17 cellular contexts compared by ENCODE assay signal in genomic region chr17:68355093-68355492, GRCh38.
DNase-seq lines count a peak whose midpoint lies in the region; ATAC-seq, FAIRE-seq and TF ChIP-seq lines count a peak whose summit lies in the region.
"Had no signal": no experiment of that assay in that cellular context is flagged by ENCODE, and none has a peak within 500 bp of the region (broad histone marks: within the 10 kb centered on the region; RNA-seq: fewer than 3 reads in every experiment).

No MANE protein-coding gene starts in this region.

- DNase-seq in T-helper 1 cell: no peak
- DNase-seq in MG63: peak; percentile 58
- peak; percentile 69 for DNase-seq in endothelial cell of umbilical vein (ENCODE audit: low read depth, low spot score)
- DNase-seq in psoas muscle: no peak
- DNase-seq in NCI-H2107 treated with DMSO at 0.1 percent for 48 hours (lab: John Stamatoyannopoulos, UW; ENCODE audit: unreplicated experiment): no peak
- no peak for DNase-seq in activated CD4-positive, alpha-beta T cell treated with anti-CD3 and anti-CD28 coated beads for 36 hours
- no peak for DNase-seq in ACHN
- DNase-seq: activated T-cell treated with anti-CD3 and anti-CD28 coated beads, Interleukin-2, amount 50 U/mL, for 24 hours; central memory CD4-positive, alpha-beta T cell; DMS153; NCI-H1436; sigmoid colon had no signal

- TF ChIP-seq POLR2A in endothelial cell of umbilical vein (IDR thresholded peaks at IDR 0.05; ENCODE audit: low read depth, low read length): no peak

- POLR2A ChIA-PET in endothelial cell of umbilical vein (lab: Charles Lee): no interaction called here
- POLR2A ChIA-PET in activated CD4-positive, alpha-beta T cell treated with anti-CD3 and anti-CD28 coated beads for 36 hours (lab: Charles Lee): no interaction called here

- no peaks in the 10 kb centered on the region for H3K36me3 ChIP-seq in MG63
- no peaks in the 10 kb centered on the region for H3K36me3 ChIP-seq in endothelial cell of umbilical vein (ENCODE audit: control insufficient read depth in 2 of 2, extremely low read depth in 1 of 2, insufficient read depth in 2 of 2, low read length in 2 of 2)
- no peaks in the 10 kb centered on the region for H3K36me3 ChIP-seq in psoas muscle (ENCODE audit: insufficient read depth in 1 of 2, low read depth in 1 of 2)
- H3K36me3 ChIP-seq: sigmoid colon had no signal

- peaks cover 10% of the 10 kb centered on the region for H3K36me3 Mint-ChIP-seq in T-helper 1 cell treated with Interleukin-12 subunit alpha and Interleukin-12 subunit beta and Interleukin-4 antibody, amounts not matched to agents 30 μg/mL and 1 μg/mL, for 36 hours (ENCODE audit: low read depth)
- peaks cover 9% of the 10 kb centered on the region for H3K36me3 Mint-ChIP-seq in activated CD4-positive, alpha-beta T cell treated with anti-CD3 and anti-CD28 coated beads for 36 hours (ENCODE audit: low read depth)

- WGBS in psoas muscle, 3 donors: 88 to 95% (median 93%) methylated on average over 4 of the region's 4 CpGs

- H3K4me1 ChIP-seq in endothelial cell of umbilical vein (ENCODE audit: control insufficient read depth, extremely low read depth, insufficient read depth, low read length): peaks cover 14% of the 10 kb centered on the region
- peaks cover 7% of the 10 kb centered on the region for H3K4me1 ChIP-seq in psoas muscle
- H3K4me1 ChIP-seq: esophagus muscularis mucosa, sigmoid colon had no signal

- H3K9me3 ChIP-seq in MG63 (no peaks in the 10 kb centered on the region), endothelial cell of umbilical vein (replicated peaks; ENCODE audit: control insufficient read depth, insufficient read depth, low read length) (no peaks in the 10 kb centered on the region), psoas muscle (no peaks in the 10 kb centered on the region)
- H3K9me3 ChIP-seq: esophagus muscularis mucosa, sigmoid colon had no signal

- H3K9me1 ChIP-seq in endothelial cell of umbilical vein (replicated peaks; ENCODE audit: control insufficient read depth, extremely low read depth, insufficient read depth, low read length): no peaks in the 10 kb centered on the region

- H3K9ac ChIP-seq in endothelial cell of umbilical vein (replicated peaks; ENCODE audit: extremely low read depth, insufficient read depth, low read length): no peak overlapping the region

- no peaks in the 10 kb centered on the region for H3K9me3 Mint-ChIP-seq in T-helper 1 cell treated with Interleukin-12 subunit alpha and Interleukin-12 subunit beta and Interleukin-4 antibody, amounts not matched to agents 30 μg/mL and 1 μg/mL, for 36 hours
- no peaks in the 10 kb centered on the region for H3K9me3 Mint-ChIP-seq in activated CD4-positive, alpha-beta T cell treated with anti-CD3 and anti-CD28 coated beads for 36 hours (ENCODE audit: low read depth)
- H3K9me3 Mint-ChIP-seq: activated T-cell treated with anti-CD3 and anti-CD28 coated beads, Interleukin-2, amount 50 U/mL, for 24 hours had no signal

- peak overlapping the region; percentile 21 for H3K4me3 Mint-ChIP-seq in T-helper 1 cell treated with Interleukin-12 subunit alpha and Interleukin-12 subunit beta and Interleukin-4 antibody, amounts not matched to agents 30 μg/mL and 1 μg/mL, for 36 hours
- no peak overlapping the region for H3K4me3 Mint-ChIP-seq in activated CD4-positive, alpha-beta T cell treated with anti-CD3 and anti-CD28 coated beads for 36 hours
- H3K4me3 Mint-ChIP-seq: activated T-cell treated with anti-CD3 and anti-CD28 coated beads, Interleukin-2, amount 50 U/mL, for 24 hours had no signal

- CTCF ChIA-PET in endothelial cell of umbilical vein (lab: Charles Lee): interaction anchor here (0.9 to 2.1 kb wide), 8 partner anchors 8 to 92 kb away, joined by 3 to 28 read pairs (median 4); no protein-coding TSS in a partner anchor
- CTCF ChIA-PET in activated CD4-positive, alpha-beta T cell treated with anti-CD3 and anti-CD28 coated beads for 36 hours (lab: Charles Lee): interaction anchor here (0.6 to 0.9 kb wide), 4 partner anchors 10 to 93 kb away, joined by 3 read pairs; no protein-coding TSS in a partner anchor

- ATAC-seq in psoas muscle: peak; percentile 37 to 67 (median 48)
- no peak for ATAC-seq in activated CD4-positive, alpha-beta T cell treated with anti-CD3 and anti-CD28 coated beads for 36 hours

- no peak for TF ChIP-seq CTCF in endothelial cell of umbilical vein (IDR thresholded peaks at IDR 0.05; ENCODE audit: extremely low read depth in 1 of 2, insufficient read depth in 1 of 2, low read depth in 1 of 2, low read length in 2 of 2)
- no peak for TF ChIP-seq CTCF in psoas muscle (IDR thresholded peaks at IDR 0.05)

- H3K27ac Mint-ChIP-seq in T-helper 1 cell treated with Interleukin-12 subunit alpha and Interleukin-12 subunit beta and Interleukin-4 antibody, amounts not matched to agents 30 μg/mL and 1 μg/mL, for 36 hours: peak overlapping the region; percentile 26
- no peak overlapping the region for H3K27ac Mint-ChIP-seq in activated CD4-positive, alpha-beta T cell treated with anti-CD3 and anti-CD28 coated beads for 36 hours
- H3K27ac Mint-ChIP-seq: activated T-cell treated with anti-CD3 and anti-CD28 coated beads, Interleukin-2, amount 50 U/mL, for 24 hours had no signal

- in situ Hi-C loops in ACHN (cut with HindIII; ENCODE audit: low pct_ligation_motif_present, low pct_unique_long_range_greater_than_20kb, low sequenced_read_pairs): no loop called here

- peak overlapping the region; percentile 83 for H2AFZ ChIP-seq in endothelial cell of umbilical vein (ENCODE audit: low read depth, low read length)

- H3K4me2 ChIP-seq in endothelial cell of umbilical vein (ENCODE audit: insufficient read depth, low read length): peak overlapping the region; percentile 45

- BruUV-seq in endothelial cell of umbilical vein (replicated peaks; lab: Mats Ljungman, UMichigan): no TSS peak

- H3K27me3 ChIP-seq in MG63 (no peaks in the 10 kb centered on the region), endothelial cell of umbilical vein (ENCODE audit: control insufficient read depth in 2 of 2, insufficient read depth in 2 of 2, low read length in 2 of 2) (no peaks in the 10 kb centered on the region), psoas muscle (ENCODE audit: insufficient read depth in 3 of 3, low read length in 2 of 3) (no peaks in the 10 kb centered on the region)
- H3K27me3 ChIP-seq: esophagus muscularis mucosa, sigmoid colon had no signal

- no peaks in the 10 kb centered on the region for H3K27me3 Mint-ChIP-seq in T-helper 1 cell treated with Interleukin-12 subunit alpha and Interleukin-12 subunit beta and Interleukin-4 antibody, amounts not matched to agents 30 μg/mL and 1 μg/mL, for 36 hours (ENCODE audit: low read depth)
- no peaks in the 10 kb centered on the region for H3K27me3 Mint-ChIP-seq in activated CD4-positive, alpha-beta T cell treated with anti-CD3 and anti-CD28 coated beads for 36 hours
- H3K27me3 Mint-ChIP-seq: activated T-cell treated with anti-CD3 and anti-CD28 coated beads, Interleukin-2, amount 50 U/mL, for 24 hours had no signal

- dilution Hi-C loops in endothelial cell of umbilical vein (cut with MboI; ENCODE audit: extremely low pct_ligation_motif_present, low sequenced_read_pairs): no loop called here

- intact Hi-C loops in endothelial cell of umbilical vein (cut with micrococcal nuclease) (loop anchor here (2.0 kb wide), 2 partner anchors 24 to 52 kb away; no protein-coding TSS in a partner anchor), psoas muscle (cut with DNase I) (no loop called here)
- intact Hi-C loops in activated CD4-positive, alpha-beta T cell treated with anti-CD3 and anti-CD28 coated beads for 36 hours (cut with DNase I, micrococcal nuclease): no loop called here

- H3K4me3 ChIP-seq in MG63 (no peak overlapping the region), endothelial cell of umbilical vein (replicated peaks in 1 of 3; ENCODE audit: insufficient read depth in 1 of 3, low read depth in 1 of 3, low read length in 3 of 3) (no peak overlapping the region), psoas muscle (no peak overlapping the region)
- H3K4me3 ChIP-seq: esophagus muscularis mucosa, sigmoid colon had no signal

- FAIRE-seq in endothelial cell of umbilical vein (lab: Jason Lieb, UNC): no peak
- FAIRE-seq: islet of Langerhans had no signal

- H3K4me1 Mint-ChIP-seq in T-helper 1 cell treated with Interleukin-12 subunit alpha and Interleukin-12 subunit beta and Interleukin-4 antibody, amounts not matched to agents 30 μg/mL and 1 μg/mL, for 36 hours (ENCODE audit: low read depth): peaks cover 51% of the 10 kb centered on the region
- peaks cover 63% of the 10 kb centered on the region for H3K4me1 Mint-ChIP-seq in activated CD4-positive, alpha-beta T cell treated with anti-CD3 and anti-CD28 coated beads for 36 hours

- H3K79me2 ChIP-seq in endothelial cell of umbilical vein (ENCODE audit: control insufficient read depth, insufficient read depth, low read length): no peaks in the 10 kb centered on the region

- peak overlapping the region; percentile 48 for H3K27ac ChIP-seq in endothelial cell of umbilical vein (ENCODE audit: insufficient read depth, low read depth, low read length)
- H3K27ac ChIP-seq in psoas muscle: no peak overlapping the region
- H3K27ac ChIP-seq: 22Rv1, esophagus muscularis mucosa, sigmoid colon, VCaP had no signal

- H4K20me1 ChIP-seq in endothelial cell of umbilical vein (replicated peaks; ENCODE audit: control insufficient read depth, extremely low read depth, insufficient read depth, low read length): no peaks in the 10 kb centered on the region

TF ChIP-seq in endothelial cell of umbilical vein, 7 proteins besides CTCF, POLR2A, EP300 and RAD21:
- TF ChIP-seq FOS (IDR thresholded peaks at IDR 0.05; ENCODE audit: borderline replicate concordance, insufficient read depth, low read length) (peak; percentile 48), EZH2 (IDR thresholded peaks at IDR 0.05; ENCODE audit: borderline replicate concordance, low read depth, low read length, severe bottlenecking) (no peak)

Comparison
In these comparisons a context has a peak if more than half of its experiments do, and no peak if none do; other contexts are left out.
1. DNase-seq: peak in MG63 (single experiment) and endothelial cell of umbilical vein (single experiment); none in T-helper 1 cell (0 of 5), psoas muscle (0 of 2), NCI-H2107 treated with DMSO at 0.1 percent for 48 hours (single experiment), activated CD4-positive, alpha-beta T cell treated with anti-CD3 and anti-CD28 coated beads for 36 hours (single experiment) and ACHN (single experiment).